16 cellular contexts compared by ENCODE assay signal in genomic region chr1:6928106-6928885, GRCh38.
"Had no signal": no experiment of that assay in that cellular context is flagged by ENCODE, and none has a peak within 500 bp of the region (broad histone marks: within the 10 kb centered on the region; RNA-seq: fewer than 3 reads in every experiment).

No MANE protein-coding gene starts in this region.

- DNase-seq: activated CD4-positive, alpha-beta T cell treated with anti-CD3 and anti-CD28 coated beads for 48 hours; activated CD4-positive, alpha-beta T cell treated with anti-CD3 and anti-CD28 coated beads, Interleukin-2, amount 50 U/mL, for 4 hours; activated CD8-positive, alpha-beta memory T cell treated with anti-CD3 and anti-CD28 coated beads, Interleukin-2, amount 10 ng/mL, durations not matched to agents 7 days and 5 days; activated gamma-delta T cell treated with Interleukin-2 at 50 U/mL for 16 hours; activated naive CD4-positive, alpha-beta T cell treated with anti-CD3 and anti-CD28 coated beads, Interleukin-2, amount 50 U/mL, for 16 hours; activated T-cell treated with anti-CD3 and anti-CD28 coated beads, Interleukin-2, amount 50 U/mL, for 24 hours; central memory CD4-positive, alpha-beta T cell; Kasumi-1; NCI-H146; NCI-H187 treated with DMSO at 0.1 percent for 48 hours; NCI-H2081 treated with DMSO at 0.1 percent for 48 hours; NCI-H345; NCI-H526 treated with DMSO at 0.1 percent for 48 hours; SIG-M5; T-cell had no signal

- ATAC-seq: activated CD4-positive, CD25-positive, alpha-beta regulatory T cell treated with anti-CD3 and anti-CD28 coated beads, Interleukin-2, amount 50 U/mL, for 24 hours; activated CD8-positive, alpha-beta memory T cell treated with anti-CD3 and anti-CD28 coated beads, Interleukin-2, amount 10 ng/mL, durations not matched to agents 7 days and 5 days had no signal

- H3K9me3 Mint-ChIP-seq: activated T-cell treated with anti-CD3 and anti-CD28 coated beads, Interleukin-2, amount 50 U/mL, for 24 hours; T-cell had no signal

- H3K27ac Mint-ChIP-seq: activated CD8-positive, alpha-beta memory T cell treated with anti-CD3 and anti-CD28 coated beads, Interleukin-2, amount 10 ng/mL, durations not matched to agents 7 days and 5 days; activated T-cell treated with anti-CD3 and anti-CD28 coated beads, Interleukin-2, amount 50 U/mL, for 24 hours; T-cell had no signal

- H3K36me3 Mint-ChIP-seq: activated CD8-positive, alpha-beta memory T cell treated with anti-CD3 and anti-CD28 coated beads, Interleukin-2, amount 10 ng/mL, durations not matched to agents 7 days and 5 days; T-cell had no signal

- H3K4me1 Mint-ChIP-seq: activated CD8-positive, alpha-beta memory T cell treated with anti-CD3 and anti-CD28 coated beads, Interleukin-2, amount 10 ng/mL, durations not matched to agents 7 days and 5 days; T-cell had no signal

- H3K4me3 Mint-ChIP-seq: activated CD8-positive, alpha-beta memory T cell treated with anti-CD3 and anti-CD28 coated beads, Interleukin-2, amount 10 ng/mL, durations not matched to agents 7 days and 5 days; activated T-cell treated with anti-CD3 and anti-CD28 coated beads, Interleukin-2, amount 50 U/mL, for 24 hours; T-cell had no signal
